17 cellular contexts compared by ENCODE assay signal in the genomic region with DNA sequence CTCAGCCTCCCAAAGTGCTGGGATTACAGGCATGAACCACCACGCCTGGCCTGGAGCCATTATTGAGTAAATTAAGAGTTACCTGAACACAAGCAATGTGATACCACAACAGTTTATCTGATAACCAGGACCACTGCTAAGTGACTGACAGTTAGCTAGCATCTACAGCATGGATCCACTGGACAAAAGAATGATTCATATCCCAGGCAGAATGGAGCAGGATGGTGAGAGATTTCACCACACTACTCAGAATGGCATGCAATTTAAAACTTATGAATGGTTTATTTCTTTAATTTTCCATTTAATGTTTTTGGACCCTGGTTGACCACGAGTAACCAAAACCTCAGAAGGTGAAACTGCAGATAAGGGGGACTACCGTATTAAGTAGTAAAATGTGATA. TPM values are rescaled to one million over a fixed set of nuclear protein-coding genes. Genes with fewer than 3 reads are reported as not detected.
DNase-seq lines count a peak whose midpoint lies in the region; ATAC-seq and TF ChIP-seq lines count a peak whose summit lies in the region.
"Had no signal": no experiment of that assay in that cellular context is flagged by ENCODE, and none has a peak within 500 bp of the region (broad histone marks: within the 10 kb centered on the region; RNA-seq: fewer than 3 reads in every experiment).

No MANE protein-coding gene starts in this region.

- no peak overlapping the region for H3K9ac ChIP-seq in PC-3 (ENCODE audit: low read length)
- no peak overlapping the region for H3K9ac ChIP-seq in mammary epithelial cell (ENCODE audit: insufficient read depth, low read length)
- H3K9ac ChIP-seq: KMS-11 had no signal

- in situ Hi-C loops in mammary epithelial cell (cut with MboI; ENCODE audit: low sequenced_read_pairs in 2 of 2) = no loop called here

- H3K36me3 ChIP-seq in PC-3 (ENCODE audit: low read depth, low read length) (no peaks in the 10 kb centered on the region), mammary epithelial cell (ENCODE audit: insufficient read depth, low read length) (no peaks in the 10 kb centered on the region)

- no peaks in the 10 kb centered on the region; the same call in 1 of the 2 replicates for H3K27me3 Mint-ChIP-seq in HFFc6 (ENCODE audit: insufficient read depth)

- H3K79me2 ChIP-seq in PC-3 (ENCODE audit: low read length) (no peaks in the 10 kb centered on the region), mammary epithelial cell (ENCODE audit: insufficient read depth, low read length) (no peaks in the 10 kb centered on the region)

- ATAC-seq in PC-3 = 0 out of 2 replicates have a peak, but pooled peaks have one; percentile 35

- 73% methylated on average over 3 of the region's 3 CpGs for WGBS in mammary epithelial cell (ENCODE audit: low coverage, missing lambda C conversion rate)

- BruUV-seq in PC-3 (replicated peaks; lab: Mats Ljungman, UMichigan) = no TSS peak
- no TSS peak for BruUV-seq in mammary epithelial cell (replicated peaks; lab: Mats Ljungman, UMichigan)

- POLR2A ChIA-PET in PC-3 (lab: Charles Lee; ENCODE audit: unreplicated experiment) = no interaction called here

- H3K27ac ChIP-seq in PC-3 (ENCODE audit: low read length) (no peak overlapping the region), mammary epithelial cell (ENCODE audit: insufficient read depth, low read depth, low read length) (no peak overlapping the region)
- H3K27ac ChIP-seq: C4-2B, KMS-11 had no signal

- H3K4me3 Mint-ChIP-seq in HFFc6 = no peak overlapping the region
- H3K4me3 Mint-ChIP-seq: H9 had no signal

- intact Hi-C loops in PC-3 (cut with micrococcal nuclease) (no loop called here), mammary epithelial cell (cut with micrococcal nuclease) (loop anchor here (1.0 kb wide), 1 partner anchor 161 kb away; no protein-coding TSS in a partner anchor)

- H3K9me3 ChIP-seq in PC-3 (ENCODE audit: low read length) (no peaks in the 10 kb centered on the region), mammary epithelial cell (replicated peaks; ENCODE audit: insufficient read depth, low read length) (no peaks in the 10 kb centered on the region)

- H2AFZ ChIP-seq in PC-3 (ENCODE audit: low read length) (no peak overlapping the region), mammary epithelial cell (ENCODE audit: low read depth, low read length) (no peak overlapping the region)

- H3K36me3 Mint-ChIP-seq in HFFc6 (ENCODE audit: low read depth) = no peaks in the 10 kb centered on the region

- H3K9me3 Mint-ChIP-seq in HFFc6 = no peaks in the 10 kb centered on the region
- H3K9me3 Mint-ChIP-seq: H9 had no signal

- H3K4me1 ChIP-seq in PC-3 (ENCODE audit: insufficient read depth, low read length) (no peaks in the 10 kb centered on the region), mammary epithelial cell (ENCODE audit: insufficient read depth, low read length) (no peaks in the 10 kb centered on the region)

- H3K27ac Mint-ChIP-seq in HFFc6 = no peak overlapping the region
- H3K27ac Mint-ChIP-seq: H9 had no signal

- no peaks in the 10 kb centered on the region for H3F3A ChIP-seq in PC-3 (ENCODE audit: low read length, unreplicated experiment)

- no peaks in the 10 kb centered on the region for H3K4me1 Mint-ChIP-seq in HFFc6 (ENCODE audit: low read depth)

- H3K4me3 ChIP-seq in PC-3 (ENCODE audit: low read length) (no peak overlapping the region), mammary epithelial cell (replicated peaks in 1 of 3; ENCODE audit: insufficient read depth in 1 of 3, low read depth in 2 of 3, low read length in 3 of 3) (no peak overlapping the region)

- TF ChIP-seq CTCF in PC-3 (conservative IDR thresholded peaks at IDR 0.05; ENCODE audit: low read depth, low read length) = no peak
- TF ChIP-seq CTCF in mammary epithelial cell (conservative IDR thresholded peaks at IDR 0.05 in 1 of 2, IDR thresholded peaks at IDR 0.05 in 1 of 2; ENCODE audit: extremely low read depth in 1 of 2, insufficient read depth in 1 of 2, low read depth in 1 of 2, low read length in 2 of 2) = no peak
- no peak for TF ChIP-seq CTCF in HFFc6 (IDR thresholded peaks at IDR 0.05)

- no peaks in the 10 kb centered on the region for H3K27me3 ChIP-seq in PC-3 (ENCODE audit: low read length)
- H3K27me3 ChIP-seq in mammary epithelial cell (ENCODE audit: insufficient read depth, low read length) = no peaks in the 10 kb centered on the region

- peak; percentile 10 for DNase-seq in HT1080 (ENCODE audit: low read depth)
- DNase-seq in PC-3 = no peak
- DNase-seq in mammary epithelial cell = peak; percentile 43
- peak; percentile 20 for DNase-seq in iris pigment epithelial cell (ENCODE audit: low read depth)
- no peak for DNase-seq in HFFc6
- DNase-seq in NCI-H2171 treated with DMSO at 0.1 percent for 48 hours (lab: John Stamatoyannopoulos, UW) = no peak
- DNase-seq in activated effector memory CD4-positive, alpha-beta T cell treated with Interleukin-2 at 50 U/mL for 16 hours = no peak
- DNase-seq: DMS79 treated with DMSO at 0.1 percent for 48 hours, H9, NCI-H1105 treated with DMSO at 0.1 percent for 48 hours, NCI-H1694, NCI-H2081 treated with DMSO at 0.1 percent for 48 hours, NCI-H2227 treated with DMSO at 0.1 percent for 48 hours, NCI-H510A treated with DMSO at 0.1 percent for 48 hours, SW 1271 had no signal

- H4K20me1 ChIP-seq in PC-3 (ENCODE audit: low read length) = 0 out of 2 replicates have a peak, but pooled peaks cover 4% of the 10 kb centered on the region
- no peaks in the 10 kb centered on the region for H4K20me1 ChIP-seq in mammary epithelial cell (ENCODE audit: insufficient read depth, low read length)

- H3K4me2 ChIP-seq in PC-3 (ENCODE audit: low read length) = no peak overlapping the region
- H3K4me2 ChIP-seq in mammary epithelial cell (ENCODE audit: insufficient read depth, low read depth, low read length) = no peak overlapping the region
- H3K4me2 ChIP-seq: KMS-11 had no signal

- no peaks in the 10 kb centered on the region for H3K9me2 ChIP-seq in PC-3 (replicated peaks; ENCODE audit: low read length)

- dilution Hi-C loops in mammary epithelial cell (cut with HindIII; ENCODE audit: low sequenced_read_pairs) = no loop called here

- CTCF ChIA-PET in PC-3 (lab: Charles Lee) = no interaction called here
- CTCF ChIA-PET in mammary epithelial cell (lab: Charles Lee; ENCODE audit: low non-redundant PET) = no interaction called here

RNA-seq across cellular contexts. Expression of gene RALGAPA2, which starts 48.6 kb away (rescaled TPM):
- 3.3 and 3.7 TPM in 2 replicates for total RNA-seq in HT1080 (2014; rRNA removed; shearing (Covaris generic))
- polyA plus RNA-seq in HT1080 (2015; cell fraction: cytosol; rRNA removed) = 2.8 and 5.8 TPM in 2 replicates
- polyA plus RNA-seq in HT1080 (2015; cell fraction: nucleus; rRNA removed) = 10.2 and 12.8 TPM in 2 replicates
- total RNA-seq in PC-3 (2014; rRNA removed) (9.8 and 10.5 TPM in 2 replicates), mammary epithelial cell (10 to 100 TPM in 1 of 2 donors, 1 to 10 TPM in 1; 9.5 to 12.5 TPM)
- polyA plus RNA-seq in mammary epithelial cell = 2.9 TPM
- 13.4 TPM for polyA minus RNA-seq in mammary epithelial cell
- total RNA-seq in HFFc6 (2021; fragmentation: NEBNext Ultra II Directional; extraction: Animal tissue kit (Norgen Biotek cat#: 25700)) = 1 to 10 TPM; 2.4 to 3.7 (median 3.2) TPM

Comparison
In these comparisons a context has a peak if more than half of its experiments do, and no peak if none do; other contexts are left out.
1. DNase-seq: peak in HT1080 (single experiment), mammary epithelial cell (single experiment) and iris pigment epithelial cell (single experiment); none in PC-3 (single experiment), HFFc6 (single experiment), NCI-H2171 treated with DMSO at 0.1 percent for 48 hours (single experiment) and activated effector memory CD4-positive, alpha-beta T cell treated with Interleukin-2 at 50 U/mL for 16 hours (single experiment).